Comparison of ENCODE assay signal across 8 cellular contexts in genomic region chr19:13774217-13775191, GRCh38. TPM values are rescaled to one million over a fixed set of nuclear protein-coding genes. Genes with fewer than 3 reads are reported as not detected.
A peak's percentile ranks its signal among the peaks of the same experiment; 100 is the strongest.
DNase-seq lines count a peak whose midpoint lies in the region; ATAC-seq and TF ChIP-seq lines count a peak whose summit lies in the region.

C19orf53 (plus strand) TSS chr19:13774456; CDS start chr19:13774478, 22 bp downstream.

- H3K9me3 ChIP-seq in suprapubic skin, result no peaks in the 10 kb centered on the region

- ATAC-seq in HG02588 (IDR thresholded peaks at IDR 0.05; ENCODE audit: unreplicated experiment) (peak; percentile 81), SK-N-SH treated with all-trans-retinoic acid at 6 μM for 48 hours (peak; percentile 99)

- peaks cover 32% of the 10 kb centered on the region for H3K4me1 Mint-ChIP-seq in activated naive CD4-positive, alpha-beta T cell treated with anti-CD3 and anti-CD28 coated beads, Interleukin-2, amount 50 U/mL, for 24 hours

- peak in 1 of 2 donors; percentile 78 for TF ChIP-seq POLR2A in suprapubic skin (IDR thresholded peaks at IDR 0.05)

- DNase-seq in GM06990 (ENCODE audit: extremely low read depth, insufficient read length) (peak; percentile 86), NCI-H1092 (lab: John Stamatoyannopoulos, UW) (peak; percentile 77), globus pallidus (ENCODE audit: low spot score) (peak; percentile 91), nucleus accumbens (lab: John Stamatoyannopoulos, UW) (peak in 55 of 56 donors; percentile 58 to 97 (median 88)), suprapubic skin (ENCODE audit: low spot score in 2 of 2) (peak; percentile 93)

- peaks cover 26% of the 10 kb centered on the region for H3K4me1 ChIP-seq in suprapubic skin

- under 1% methylated on average over 51 of the region's 61 CpGs for WGBS in suprapubic skin

- peaks cover 12% of the 10 kb centered on the region for H3K36me3 Mint-ChIP-seq in activated naive CD4-positive, alpha-beta T cell treated with anti-CD3 and anti-CD28 coated beads, Interleukin-2, amount 50 U/mL, for 24 hours

- H3K9me3 Mint-ChIP-seq in activated naive CD4-positive, alpha-beta T cell treated with anti-CD3 and anti-CD28 coated beads, Interleukin-2, amount 50 U/mL, for 24 hours, result no peaks in the 10 kb centered on the region

- H3K27ac ChIP-seq in suprapubic skin, result peak within 1 kb of the TSS; percentile 87

- no peak for TF ChIP-seq EP300 in suprapubic skin (IDR thresholded peaks at IDR 0.05)

- TF ChIP-seq CTCF in GM06990 (IDR thresholded peaks at IDR 0.05; ENCODE audit: insufficient read depth, low read length, poor library complexity, severe bottlenecking) (no peak), suprapubic skin (IDR thresholded peaks at IDR 0.05) (no peak)

- peak within 1 kb of the TSS; percentile 94 for H3K27ac Mint-ChIP-seq in activated naive CD4-positive, alpha-beta T cell treated with anti-CD3 and anti-CD28 coated beads, Interleukin-2, amount 50 U/mL, for 24 hours

- H3K36me3 ChIP-seq in GM06990 (ENCODE audit: control insufficient read depth, insufficient read depth, low read length) (peaks cover 18% of the 10 kb centered on the region), suprapubic skin (peaks cover 57% of the 10 kb centered on the region)

- peak within 1 kb of the TSS; percentile 95 for H3K4me3 Mint-ChIP-seq in activated naive CD4-positive, alpha-beta T cell treated with anti-CD3 and anti-CD28 coated beads, Interleukin-2, amount 50 U/mL, for 24 hours

- peak within 1 kb of the TSS; percentile 82 for H3K4me3 ChIP-seq in GM06990 (replicated peaks; ENCODE audit: low read depth, low read length)
- peak within 1 kb of the TSS; percentile 93 for H3K4me3 ChIP-seq in suprapubic skin

- H3K27me3 Mint-ChIP-seq in activated naive CD4-positive, alpha-beta T cell treated with anti-CD3 and anti-CD28 coated beads, Interleukin-2, amount 50 U/mL, for 24 hours, result no peaks in the 10 kb centered on the region

- no peaks in the 10 kb centered on the region for H3K27me3 ChIP-seq in GM06990 (replicated peaks; ENCODE audit: control insufficient read depth, insufficient read depth, low read length)
- H3K27me3 ChIP-seq in suprapubic skin, result no peaks in the 10 kb centered on the region

TF ChIP-seq in SK-N-SH treated with all-trans-retinoic acid at 6 μM for 48 hours, 23 proteins besides CTCF, POLR2A, EP300 and RAD21:
- TF ChIP-seq ARNTL (CRISPR knock-in tag; IDR thresholded peaks at IDR 0.05; ENCODE audit: borderline replicate concordance, low read depth) (no peak), GLIS3 (CRISPR knock-in tag; IDR thresholded peaks at IDR 0.05) (peak; percentile 73; the same call in 1 of the 2 replicates), TSHZ2 (CRISPR knock-in tag; IDR thresholded peaks at IDR 0.05) (no peak; the same call in 1 of the 2 replicates), ZFP30 (CRISPR knock-in tag; IDR thresholded peaks at IDR 0.05) (no peak), CREB5 (CRISPR knock-in tag; IDR thresholded peaks at IDR 0.05; ENCODE audit: low read depth) (no peak), ESRRG (CRISPR knock-in tag; IDR thresholded peaks at IDR 0.05) (0 out of 2 replicates have a peak, but pooled peaks have one; percentile 26), OSR1 (CRISPR knock-in tag; IDR thresholded peaks at IDR 0.05) (no peak), BACH2 (CRISPR knock-in tag; IDR thresholded peaks at IDR 0.05; ENCODE audit: borderline replicate concordance) (no peak), POU6F1 (CRISPR knock-in tag; IDR thresholded peaks at IDR 0.05; ENCODE audit: borderline replicate concordance, low read depth) (no peak), ZFP3 (CRISPR knock-in tag; IDR thresholded peaks at IDR 0.05) (0 out of 2 replicates have a peak, but pooled peaks have one; percentile 24)

RNA-seq across cellular contexts. Expression of gene C19orf53, which starts in this region (rescaled TPM):
- 100 to 1,000 TPM in 3 of 4 donors, 10 to 100 TPM in 1; 84.2 to 150 (median 124) TPM for total RNA-seq in suprapubic skin

Comparison
In these comparisons a context has a peak if more than half of its experiments do, and no peak if none do; other contexts are left out.
1. Peak in every context shown above with its lines: DNase-seq, ATAC-seq, H3K4me3 ChIP-seq and H3K27ac ChIP-seq.